ENCODE assay signal across 9 cellular contexts in the genomic region with DNA sequence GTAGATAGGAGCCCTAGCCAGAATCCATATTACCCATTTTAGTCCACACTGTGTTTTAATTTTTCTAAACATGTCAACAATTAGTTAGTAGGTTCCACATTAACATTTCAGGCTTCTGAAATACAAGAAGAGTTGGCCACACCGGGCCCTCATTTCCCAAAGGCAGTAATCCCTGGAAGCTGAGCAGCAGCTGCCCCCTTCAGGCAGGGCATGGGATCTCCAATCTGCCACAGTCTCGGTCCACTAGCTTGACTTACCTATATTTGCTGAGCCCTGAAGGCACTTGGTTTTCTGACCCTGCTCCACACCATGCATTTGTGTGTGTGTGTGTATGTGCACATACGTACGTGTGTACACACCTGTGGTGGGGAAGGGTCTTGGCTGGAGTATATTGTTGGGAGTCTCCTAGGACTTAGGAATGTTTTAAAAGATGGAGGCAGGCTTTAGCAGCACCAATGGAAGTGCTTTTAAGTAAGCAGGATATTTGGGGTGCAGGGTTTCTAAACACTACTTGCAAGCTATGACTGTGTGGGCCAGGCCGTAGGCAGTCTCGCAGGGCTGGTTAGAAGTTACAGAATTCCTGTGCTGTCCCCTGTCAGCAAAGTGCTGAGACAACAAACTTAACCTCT.
A peak's percentile ranks its signal among the peaks of the same experiment; 100 is the strongest.
DNase-seq lines count a peak whose midpoint lies in the region; TF ChIP-seq lines count a peak whose summit lies in the region.
"Had no signal": no experiment of that assay in that cellular context is flagged by ENCODE, and none has a peak within 500 bp of the region (broad histone marks: within the 10 kb centered on the region; RNA-seq: fewer than 3 reads in every experiment).

No MANE protein-coding gene starts in this region.

- H3K27ac Mint-ChIP-seq in osteocyte (ENCODE audit: unreplicated experiment): no peak overlapping the region

- no peaks in the 10 kb centered on the region for H3K27me3 Mint-ChIP-seq in osteocyte (ENCODE audit: unreplicated experiment)
- H3K27me3 Mint-ChIP-seq: central memory CD8-positive, alpha-beta T cell had no signal

- in situ Hi-C loops in astrocyte of the cerebellum (cut with HindIII; ENCODE audit: low sequenced_read_pairs): no loop called here

- no peaks in the 10 kb centered on the region for H3K36me3 Mint-ChIP-seq in osteocyte (ENCODE audit: unreplicated experiment)

- H3K4me1 Mint-ChIP-seq in osteocyte (ENCODE audit: unreplicated experiment): no peaks in the 10 kb centered on the region
- H3K4me1 Mint-ChIP-seq: central memory CD8-positive, alpha-beta T cell had no signal

- H3K4me3 Mint-ChIP-seq in osteocyte (ENCODE audit: unreplicated experiment): no peak overlapping the region
- H3K4me3 Mint-ChIP-seq: central memory CD8-positive, alpha-beta T cell had no signal

- H3K4me3 ChIP-seq in astrocyte of the cerebellum (ENCODE audit: low read depth, low read length): no peak overlapping the region

- peak; percentile 24 to 42 for DNase-seq in NCI-H2081 (lab: John Stamatoyannopoulos, UW)
- no peak for DNase-seq in NCI-H2081 treated with DMSO at 0.1 percent for 48 hours (lab: John Stamatoyannopoulos, UW)
- DNase-seq in LoVo (ENCODE audit: low spot score): peak; percentile 8
- DNase-seq in astrocyte of the cerebellum (ENCODE audit: low read depth): no peak
- no peak for DNase-seq in osteocyte (ENCODE audit: extremely low spot score, unreplicated experiment)
- DNase-seq in NCI-H187 (lab: John Stamatoyannopoulos, UW): no peak
- DNase-seq in NCI-H2227 treated with DMSO at 0.1 percent for 48 hours (lab: John Stamatoyannopoulos, UW): no peak
- no peak for DNase-seq in NOMO-1 treated with DMSO at 0.1 percent for 48 hours (lab: John Stamatoyannopoulos, UW; ENCODE audit: unreplicated experiment)

- TF ChIP-seq CTCF in astrocyte of the cerebellum (IDR thresholded peaks at IDR 0.05; ENCODE audit: low read depth, low read length, missing control alignments) (peak; percentile 11), osteocyte (IDR thresholded peaks at IDR 0.05) (peak; percentile 27)

- peaks cover 4% of the 10 kb centered on the region for H3K9me3 Mint-ChIP-seq in osteocyte (ENCODE audit: unreplicated experiment)

Comparison
In these comparisons a context has a peak if more than half of its experiments do, and no peak if none do; other contexts are left out.
1. DNase-seq: peak in NCI-H2081 (2 of 2) and LoVo (single experiment); none in NCI-H2081 treated with DMSO at 0.1 percent for 48 hours (single experiment), astrocyte of the cerebellum (single experiment), osteocyte (single experiment), NCI-H187 (0 of 2), NCI-H2227 treated with DMSO at 0.1 percent for 48 hours (single experiment) and NOMO-1 treated with DMSO at 0.1 percent for 48 hours (single experiment).